Comparison of ENCODE assay signal across 12 cellular contexts in the genomic region with DNA sequence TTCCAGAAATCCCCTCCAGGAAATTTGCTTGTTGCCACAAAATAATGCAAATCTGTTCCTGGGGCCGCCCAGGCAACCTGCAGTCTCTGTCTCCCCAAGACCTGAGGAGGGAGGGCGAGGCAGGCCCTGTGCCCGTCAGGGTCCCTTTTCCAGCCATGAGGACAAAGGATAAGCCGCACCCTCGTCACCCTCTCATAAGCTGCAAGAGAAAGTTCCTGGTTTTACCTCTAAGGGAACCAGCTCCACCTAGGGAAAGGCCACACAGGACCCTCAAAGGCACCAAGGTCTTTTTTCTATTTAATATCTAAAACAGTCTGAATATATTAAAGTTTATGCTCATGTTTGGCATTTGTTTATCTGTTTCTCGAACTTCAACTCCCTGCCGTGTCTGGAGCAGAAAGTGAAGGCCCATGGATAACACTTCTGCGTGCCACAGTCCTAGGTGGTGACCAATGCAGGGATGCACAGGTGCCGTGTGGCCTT. TPM values are rescaled to one million over a fixed set of nuclear protein-coding genes. Genes with fewer than 3 reads are reported as not detected.
DNase-seq lines count a peak whose midpoint lies in the region; ATAC-seq and TF ChIP-seq lines count a peak whose summit lies in the region.
"Had no signal": no experiment of that assay in that cellular context is flagged by ENCODE, and none has a peak within 500 bp of the region (broad histone marks: within the 10 kb centered on the region; RNA-seq: fewer than 3 reads in every experiment).

No MANE protein-coding gene starts in this region.

- H3K9me3 ChIP-seq in IMR-90 (ENCODE audit: control insufficient read depth, insufficient read depth, low read length): no peaks in the 10 kb centered on the region
- H3K9me3 ChIP-seq in colonic mucosa: no peaks in the 10 kb centered on the region
- no peaks in the 10 kb centered on the region for H3K9me3 ChIP-seq in stomach

- peak overlapping the region; percentile 85 to 94 for H4K8ac ChIP-seq in IMR-90 (ENCODE audit: low read depth in 2 of 2, low read length in 2 of 2)

- H3K56ac ChIP-seq in IMR-90 (ENCODE audit: extremely low read depth, insufficient read depth, low read length): no peak overlapping the region

- CTCF ChIA-PET in IMR-90 (lab: Yijun Ruan, JAX): interaction anchor here (0.6 kb wide), 1 partner anchor 201 kb away, joined by 3 read pairs; no protein-coding TSS in a partner anchor

- H3K14ac ChIP-seq in IMR-90 (replicated peaks; ENCODE audit: low read depth, low read length): peak overlapping the region; percentile 90

- peak overlapping the region; percentile 85 for H4K91ac ChIP-seq in IMR-90 (ENCODE audit: insufficient read depth, low read depth, low read length)

- no peak for ATAC-seq in IMR-90 (ENCODE audit: low read depth)

- H3K18ac ChIP-seq in IMR-90 (ENCODE audit: low read depth, low read length): peak overlapping the region; percentile 68

- H3K4ac ChIP-seq in IMR-90 (ENCODE audit: low read depth, low read length): peak overlapping the region; percentile 88

- dilution Hi-C loops in IMR-90 (cut with HindIII; ENCODE audit: low sequenced_read_pairs, unreplicated experiment): no loop called here

- peaks cover 33% of the 10 kb centered on the region for H3K4me1 ChIP-seq in IMR-90 (ENCODE audit: control insufficient read depth, insufficient read depth, low read length)
- peaks cover 54% of the 10 kb centered on the region for H3K4me1 ChIP-seq in colonic mucosa
- H3K4me1 ChIP-seq in stomach: peaks cover 73 to 94% (median 91%) of the 10 kb centered on the region in 4 donors

- no peak for TF ChIP-seq EP300 in stomach (IDR thresholded peaks at IDR 0.05)

- no peak for TF ChIP-seq CTCF in IMR-90 (conservative IDR thresholded peaks at IDR 0.05; ENCODE audit: low read depth, low read length)
- TF ChIP-seq CTCF in colonic mucosa (IDR thresholded peaks at IDR 0.05): no peak
- TF ChIP-seq CTCF in stomach (IDR thresholded peaks at IDR 0.05): no peak

- H2BK120ac ChIP-seq in IMR-90 (ENCODE audit: low read depth, low read length): peak overlapping the region; percentile 90

- in situ Hi-C loops in IMR-90 (cut with MboI; ENCODE audit: low sequenced_read_pairs): no loop called here

- H3K9ac ChIP-seq in IMR-90 (ENCODE audit: low read depth, low read length): peak overlapping the region; percentile 25
- peak overlapping the region; percentile 48 to 88 for H3K9ac ChIP-seq in colonic mucosa (ENCODE audit: low read depth in 2 of 2, low read length in 2 of 2)

- no peak for TF ChIP-seq RAD21 in IMR-90 (IDR thresholded peaks at IDR 0.05; ENCODE audit: low read length)

- peak overlapping the region; percentile 90; the same call in 1 of the 2 replicates for H3K23ac ChIP-seq in IMR-90 (ENCODE audit: low read depth, low read length)

- peaks cover 22% of the 10 kb centered on the region for H3K9me1 ChIP-seq in IMR-90 (ENCODE audit: insufficient read depth, low read length)

- H4K5ac ChIP-seq in IMR-90 (ENCODE audit: low read depth, low read length): peak overlapping the region; percentile 93

- DNase-seq in IMR-90: no peak
- DNase-seq in colonic mucosa: peak; percentile 83
- DNase-seq in mesenteric fat pad (ENCODE audit: low spot score): peak; percentile 82
- no peak for DNase-seq in stomach
- DNase-seq in COLO668 (lab: John Stamatoyannopoulos, UW; ENCODE audit: unreplicated experiment): no peak
- no peak for DNase-seq in NCI-H187 (lab: John Stamatoyannopoulos, UW)
- no peak for DNase-seq in activated CD8-positive, alpha-beta memory T cell treated with anti-CD3 and anti-CD28 coated beads, Interleukin-2, amount 50 U/mL, for 48 hours
- DNase-seq in DMS153 (lab: John Stamatoyannopoulos, UW): no peak
- DNase-seq: DMS79; NCI-H2171 treated with DMSO at 0.1 percent for 48 hours; stimulated activated CD4-positive, alpha-beta T cell treated with anti-CD3 and anti-CD28 coated beads, Interleukin-4, amount 100 ng/mL, for 1 hour; T-helper 1 cell had no signal

- TF ChIP-seq POLR2A in IMR-90 (IDR thresholded peaks at IDR 0.05; ENCODE audit: low read depth, low read length): no peak
- TF ChIP-seq POLR2A in stomach (IDR thresholded peaks at IDR 0.05): no peak

- H2BK20ac ChIP-seq in IMR-90 (ENCODE audit: low read depth, low read length): peak overlapping the region; percentile 63; the same call in 1 of the 2 replicates

- peak overlapping the region; percentile 83 for H3K27ac ChIP-seq in IMR-90 (ENCODE audit: insufficient read depth, low read length)
- H3K27ac ChIP-seq in colonic mucosa: peak overlapping the region; percentile 94
- peak overlapping the region; percentile 87 to 96 (median 90) for H3K27ac ChIP-seq in stomach

- POLR2A ChIA-PET in IMR-90 (lab: Charles Lee; ENCODE audit: unreplicated experiment): no interaction called here

- H3K27me3 ChIP-seq in IMR-90 (ENCODE audit: control insufficient read depth, insufficient read depth, low read length) (no peaks in the 10 kb centered on the region), colonic mucosa (no peaks in the 10 kb centered on the region), stomach (no peaks in the 10 kb centered on the region)

- intact Hi-C loops in IMR-90 (cut with micrococcal nuclease) (no loop called here), colonic mucosa (cut with DNase I) (no loop called here), stomach (cut with DNase I; ENCODE audit: low total_unique reads) (loop anchor here (10.0 kb wide), 1 partner anchor 68 kb away; a partner anchor contains a TSS)

- H2AK5ac ChIP-seq in IMR-90 (ENCODE audit: low read depth, low read length): peak overlapping the region; percentile 78

- H3K4me3 ChIP-seq in IMR-90 (ENCODE audit: insufficient read depth, low read depth, low read length) (no peak overlapping the region), colonic mucosa (no peak overlapping the region), stomach (no peak overlapping the region)

- H2AFZ ChIP-seq in IMR-90 (replicated peaks; ENCODE audit: low read length, poor library complexity): peak overlapping the region; percentile 84

- peak overlapping the region; percentile 55; the same call in 2 of the 3 replicates for H2BK15ac ChIP-seq in IMR-90 (ENCODE audit: low read depth, low read length)

- H2AK9ac ChIP-seq in IMR-90 (replicated peaks; ENCODE audit: low read depth, low read length, poor library complexity): peak overlapping the region; percentile 89

- peak overlapping the region; percentile 80 for H2BK5ac ChIP-seq in IMR-90 (ENCODE audit: low read depth, low read length, poor library complexity, severe bottlenecking)

- H3K4me2 ChIP-seq in IMR-90 (ENCODE audit: low read depth, low read length): no peak overlapping the region

- H3K79me1 ChIP-seq in IMR-90 (ENCODE audit: low read depth in 1 of 2, low read length in 2 of 2): 0 out of 4 replicates have a peak, but pooled peaks cover 0 to 6% of the 10 kb centered on the region in 2 experiments

- WGBS in IMR-90 (ENCODE audit: extremely low coverage in 2 of 2, insufficient read length in 1 of 2), 2 experiments: 67% methylated on average over 4 of the region's 9 CpGs; no CpG with 5 or more reads in 1 of the 2 experiments
- WGBS in stomach, 5 donors: 31 to 51% (median 48%) methylated on average over 9 of the region's 9 CpGs

- H4K20me1 ChIP-seq in IMR-90 (ENCODE audit: insufficient read depth, low read length): no peaks in the 10 kb centered on the region

- no TSS peak for BruUV-seq in IMR-90 (replicated peaks; lab: Mats Ljungman, UMichigan)

- H3K36me3 ChIP-seq in IMR-90 (ENCODE audit: control insufficient read depth, insufficient read depth, low read length) (no peaks in the 10 kb centered on the region), colonic mucosa (no peaks in the 10 kb centered on the region), stomach (no peaks in the 10 kb centered on the region)

TF ChIP-seq in IMR-90, 13 proteins besides CTCF, POLR2A, EP300 and RAD21:
- TF ChIP-seq CEBPB (IDR thresholded peaks at IDR 0.05; ENCODE audit: low read depth, low read length) (no peak), CHD1 (IDR thresholded peaks at IDR 0.05; ENCODE audit: low read depth, low read length) (no peak), MXI1 (IDR thresholded peaks at IDR 0.05; ENCODE audit: borderline replicate concordance, low read depth, low read length) (no peak), RCOR1 (IDR thresholded peaks at IDR 0.05; ENCODE audit: insufficient replicate concordance, low read length) (no peak), MAZ (IDR thresholded peaks at IDR 0.05; ENCODE audit: borderline replicate concordance, low read depth, low read length) (no peak)
- TF ChIP-seq, protein P1, sequence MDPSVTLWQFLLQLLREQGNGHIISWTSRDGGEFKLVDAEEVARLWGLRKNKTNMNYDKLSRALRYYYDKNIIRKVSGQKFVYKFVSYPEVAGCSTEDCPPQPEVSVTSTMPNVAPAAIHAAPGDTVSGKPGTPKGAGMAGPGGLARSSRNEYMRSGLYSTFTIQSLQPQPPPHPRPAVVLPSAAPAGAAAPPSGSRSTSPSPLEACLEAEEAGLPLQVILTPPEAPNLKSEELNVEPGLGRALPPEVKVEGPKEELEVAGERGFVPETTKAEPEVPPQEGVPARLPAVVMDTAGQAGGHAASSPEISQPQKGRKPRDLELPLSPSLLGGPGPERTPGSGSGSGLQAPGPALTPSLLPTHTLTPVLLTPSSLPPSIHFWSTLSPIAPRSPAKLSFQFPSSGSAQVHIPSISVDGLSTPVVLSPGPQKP (IDR thresholded peaks at IDR 0.05; ENCODE audit: borderline replicate concordance, low read depth, low read length): no peak
- TF ChIP-seq, protein P2, sequence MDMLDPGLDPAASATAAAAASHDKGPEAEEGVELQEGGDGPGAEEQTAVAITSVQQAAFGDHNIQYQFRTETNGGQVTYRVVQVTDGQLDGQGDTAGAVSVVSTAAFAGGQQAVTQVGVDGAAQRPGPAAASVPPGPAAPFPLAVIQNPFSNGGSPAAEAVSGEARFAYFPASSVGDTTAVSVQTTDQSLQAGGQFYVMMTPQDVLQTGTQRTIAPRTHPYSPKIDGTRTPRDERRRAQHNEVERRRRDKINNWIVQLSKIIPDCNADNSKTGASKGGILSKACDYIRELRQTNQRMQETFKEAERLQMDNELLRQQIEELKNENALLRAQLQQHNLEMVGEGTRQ (IDR thresholded peaks at IDR 0.05; ENCODE audit: low read depth, low read length): no peak
TF ChIP-seq in IMR-90: peak in this region for 0.

RNA-seq across cellular contexts. Expression of a gene that starts 44.9 kb away (rescaled TPM):
- total RNA-seq in IMR-90 (2012; rRNA removed): 435 and 530 TPM in 2 replicates
- polyA plus RNA-seq in IMR-90 (2012; rRNA removed): 171 and 184 TPM in 2 replicates
- 113 and 127 TPM in 2 replicates for polyA plus RNA-seq in IMR-90 (2012; cell fraction: cytosol; rRNA removed)
- 32.2 and 124 TPM in 2 replicates for polyA plus RNA-seq in IMR-90 (2012; cell fraction: nucleus; rRNA removed; ENCODE audit: low replicate concordance)
- 100 to 1,000 TPM; 178 to 197 TPM for total RNA-seq in colonic mucosa
- 200 TPM for total RNA-seq in mesenteric fat pad
- 100 to 1,000 TPM in 2 of 5 donors, 10 to 100 TPM in 3; 10.7 to 178 (median 62.7) TPM for total RNA-seq in stomach
- polyA plus RNA-seq in stomach: 100 to 1,000 TPM; 167 to 202 (median 167) TPM

Comparison
In these comparisons a context has a peak if more than half of its experiments do, and no peak if none do; other contexts are left out.
1. DNase-seq: peak in colonic mucosa (single experiment) and mesenteric fat pad (single experiment); none in IMR-90 (single experiment), stomach (single experiment), COLO668 (single experiment), NCI-H187 (0 of 2), activated CD8-positive, alpha-beta memory T cell treated with anti-CD3 and anti-CD28 coated beads, Interleukin-2, amount 50 U/mL, for 48 hours (single experiment) and DMS153 (single experiment).
2. Peak in every context shown above with its lines, with median percentiles within 50 percentile points of each other: H3K27ac ChIP-seq.